ENCODE assay signal across 8 cellular contexts in genomic region chr13:46288570-46289259, GRCh38.
DNase-seq lines count a peak whose midpoint lies in the region; ATAC-seq, FAIRE-seq and TF ChIP-seq lines count a peak whose summit lies in the region.

No MANE protein-coding gene starts in this region.

- H3K27me3 Mint-ChIP-seq in activated T-helper 1 cell treated with anti-CD3 and anti-CD28 coated beads, Interleukin-12 subunit alpha, Interleukin-12 subunit beta, Interleukin-2, Interleukin-4 antibody, amounts not matched to agents 30 ng/mL and 10 ng/mL and 1 ng/mL, durations not matched to agents 14 hours and 24 hours and 36 hours (ENCODE audit: insufficient read depth), result peaks cover 5% of the 10 kb centered on the region

- H3K36me3 ChIP-seq in PC-9 (ENCODE audit: low read depth), result no peaks in the 10 kb centered on the region
- no peaks in the 10 kb centered on the region for H3K36me3 ChIP-seq in endothelial cell of umbilical vein (ENCODE audit: control insufficient read depth in 2 of 2, extremely low read depth in 1 of 2, insufficient read depth in 2 of 2, low read length in 2 of 2)
- no peaks in the 10 kb centered on the region for H3K36me3 ChIP-seq in neural cell (ENCODE audit: insufficient read depth, low read length)

- H3K27me3 ChIP-seq in PC-9 (ENCODE audit: insufficient read depth, low read depth) (no peaks in the 10 kb centered on the region), endothelial cell of umbilical vein (ENCODE audit: control insufficient read depth in 2 of 2, insufficient read depth in 2 of 2, low read length in 2 of 2) (no peaks in the 10 kb centered on the region), neural cell (ENCODE audit: insufficient read depth, low read depth, low read length) (no peaks in the 10 kb centered on the region)

- H3K9ac ChIP-seq in endothelial cell of umbilical vein (replicated peaks; ENCODE audit: extremely low read depth, insufficient read depth, low read length) (no peak overlapping the region), neural cell (ENCODE audit: low read length) (no peak overlapping the region)

- peaks cover 26% of the 10 kb centered on the region for H3K4me1 Mint-ChIP-seq in activated T-helper 1 cell treated with anti-CD3 and anti-CD28 coated beads, Interleukin-12 subunit alpha, Interleukin-12 subunit beta, Interleukin-2, Interleukin-4 antibody, amounts not matched to agents 30 ng/mL and 10 ng/mL and 1 ng/mL, durations not matched to agents 14 hours and 24 hours and 36 hours (ENCODE audit: low read depth)

- no peak for TF ChIP-seq EP300 in neural cell (conservative IDR thresholded peaks at IDR 0.05; ENCODE audit: poor library complexity, severe bottlenecking)

- dilution Hi-C loops in endothelial cell of umbilical vein (cut with MboI; ENCODE audit: extremely low pct_ligation_motif_present, low sequenced_read_pairs), result no loop called here

- H3K27ac ChIP-seq in PC-9, result no peak overlapping the region
- no peak overlapping the region for H3K27ac ChIP-seq in endothelial cell of umbilical vein (ENCODE audit: insufficient read depth, low read depth, low read length)
- no peak overlapping the region for H3K27ac ChIP-seq in neural cell (ENCODE audit: low read length)

- no peak overlapping the region for H3K4me3 Mint-ChIP-seq in activated T-helper 1 cell treated with anti-CD3 and anti-CD28 coated beads, Interleukin-12 subunit alpha, Interleukin-12 subunit beta, Interleukin-2, Interleukin-4 antibody, amounts not matched to agents 30 ng/mL and 10 ng/mL and 1 ng/mL, durations not matched to agents 14 hours and 24 hours and 36 hours

- no peak overlapping the region for H3K27ac Mint-ChIP-seq in activated T-helper 1 cell treated with anti-CD3 and anti-CD28 coated beads, Interleukin-12 subunit alpha, Interleukin-12 subunit beta, Interleukin-2, Interleukin-4 antibody, amounts not matched to agents 30 ng/mL and 10 ng/mL and 1 ng/mL, durations not matched to agents 14 hours and 24 hours and 36 hours

- BruUV-seq in PC-9 (replicated peaks; lab: Mats Ljungman, UMichigan) (no TSS peak), endothelial cell of umbilical vein (replicated peaks; lab: Mats Ljungman, UMichigan) (no TSS peak)

- CTCF ChIA-PET in PC-9 (lab: Charles Lee), result no interaction called here
- CTCF ChIA-PET in endothelial cell of umbilical vein (lab: Charles Lee), result interaction anchor here (1.0 to 2.8 kb wide), 9 partner anchors 10 to 162 kb away, joined by 3 to 12 read pairs (median 6); no protein-coding TSS in a partner anchor

- H3K9me1 ChIP-seq in endothelial cell of umbilical vein (replicated peaks; ENCODE audit: control insufficient read depth, extremely low read depth, insufficient read depth, low read length), result no peaks in the 10 kb centered on the region

- H4K20me1 ChIP-seq in PC-9 (ENCODE audit: insufficient read depth) (no peaks in the 10 kb centered on the region), endothelial cell of umbilical vein (replicated peaks; ENCODE audit: control insufficient read depth, extremely low read depth, insufficient read depth, low read length) (no peaks in the 10 kb centered on the region), neural cell (ENCODE audit: insufficient read depth) (no peaks in the 10 kb centered on the region)

- no peak overlapping the region for H3K4me3 ChIP-seq in AG10803 (ENCODE audit: low read length)
- no peak overlapping the region for H3K4me3 ChIP-seq in PC-9
- no peak overlapping the region for H3K4me3 ChIP-seq in endothelial cell of umbilical vein (replicated peaks in 1 of 3; ENCODE audit: insufficient read depth in 1 of 3, low read depth in 1 of 3, low read length in 3 of 3)
- H3K4me3 ChIP-seq in neural cell (ENCODE audit: low read length), result no peak overlapping the region

- intact Hi-C loops in PC-9 (cut with micrococcal nuclease; ENCODE audit: unreplicated experiment), result loop anchor here (2.0 kb wide), 2 partner anchors 128 to 482 kb away; no protein-coding TSS in a partner anchor
- intact Hi-C loops in endothelial cell of umbilical vein (cut with micrococcal nuclease), result loop anchor here (1.0 to 2.0 kb wide), 2 partner anchors 124 to 128 kb away; no protein-coding TSS in a partner anchor
- intact Hi-C loops in activated T-helper 1 cell treated with anti-CD3 and anti-CD28 coated beads, Interleukin-12 subunit alpha, Interleukin-12 subunit beta, Interleukin-2, Interleukin-4 antibody, amounts not matched to agents 30 ng/mL and 10 ng/mL and 1 ng/mL, durations not matched to agents 14 hours and 24 hours and 36 hours (cut with micrococcal nuclease), result loop anchor here (1.0 to 2.0 kb wide), 5 partner anchors 33 to 236 kb away; partner anchors contain the start of genes LRRC63 and ZC3H13

- TF ChIP-seq RAD21 in neural cell (conservative IDR thresholded peaks at IDR 0.05), result peak; percentile 59

- ATAC-seq in GM21528 (IDR thresholded peaks at IDR 0.05; ENCODE audit: low FRiP score, unreplicated experiment), result no peak

- no peaks in the 10 kb centered on the region for H3K9me3 ChIP-seq in PC-9 (ENCODE audit: insufficient read depth, low read depth)
- H3K9me3 ChIP-seq in endothelial cell of umbilical vein (replicated peaks; ENCODE audit: control insufficient read depth, insufficient read depth, low read length), result no peaks in the 10 kb centered on the region
- H3K9me3 ChIP-seq in neural cell (ENCODE audit: low read length), result no peaks in the 10 kb centered on the region

- H3K79me2 ChIP-seq in PC-9 (ENCODE audit: low read depth), result no peaks in the 10 kb centered on the region
- H3K79me2 ChIP-seq in endothelial cell of umbilical vein (ENCODE audit: control insufficient read depth, insufficient read depth, low read length), result no peaks in the 10 kb centered on the region
- H3K79me2 ChIP-seq in neural cell (replicated peaks; ENCODE audit: insufficient read depth, low read length), result no peaks in the 10 kb centered on the region

- POLR2A ChIA-PET in PC-9 (lab: Charles Lee; ENCODE audit: unreplicated experiment) (no interaction called here), endothelial cell of umbilical vein (lab: Charles Lee) (no interaction called here)

- TF ChIP-seq POLR2A in endothelial cell of umbilical vein (IDR thresholded peaks at IDR 0.05; ENCODE audit: low read depth, low read length), result no peak

- DNase-seq in AG10803 (ENCODE audit: low read depth), result peak; percentile 52
- peak; percentile 68 for DNase-seq in HT-29 (ENCODE audit: low spot score)
- DNase-seq in PC-9, result no peak
- DNase-seq in endothelial cell of umbilical vein (ENCODE audit: low read depth, low spot score), result peak; percentile 50
- no peak for DNase-seq in activated T-helper 1 cell treated with anti-CD3 and anti-CD28 coated beads, Interleukin-12 subunit alpha, Interleukin-12 subunit beta, Interleukin-2, Interleukin-4 antibody, amounts not matched to agents 30 ng/mL and 10 ng/mL and 1 ng/mL, durations not matched to agents 14 hours and 24 hours and 36 hours (ENCODE audit: low spot score)

- H3F3A ChIP-seq in PC-9 (ENCODE audit: insufficient read depth, low read depth), result no peaks in the 10 kb centered on the region
- no peaks in the 10 kb centered on the region for H3F3A ChIP-seq in neural cell (ENCODE audit: insufficient read depth, low read length, poor library complexity, severe bottlenecking)

- FAIRE-seq in endothelial cell of umbilical vein (lab: Jason Lieb, UNC), result peak; percentile 85

- no peaks in the 10 kb centered on the region for H3K9me3 Mint-ChIP-seq in activated T-helper 1 cell treated with anti-CD3 and anti-CD28 coated beads, Interleukin-12 subunit alpha, Interleukin-12 subunit beta, Interleukin-2, Interleukin-4 antibody, amounts not matched to agents 30 ng/mL and 10 ng/mL and 1 ng/mL, durations not matched to agents 14 hours and 24 hours and 36 hours

- no peaks in the 10 kb centered on the region for H3K4me1 ChIP-seq in PC-9 (replicated peaks; ENCODE audit: insufficient read depth)
- no peaks in the 10 kb centered on the region for H3K4me1 ChIP-seq in endothelial cell of umbilical vein (ENCODE audit: control insufficient read depth, extremely low read depth, insufficient read depth, low read length)

- TF ChIP-seq CTCF in AG10803 (conservative IDR thresholded peaks at IDR 0.05; ENCODE audit: low read length) (peak; percentile 89), GM12801 (IDR thresholded peaks at IDR 0.05; ENCODE audit: extremely low read depth, insufficient read length) (peak; percentile 55), PC-9 (conservative IDR thresholded peaks at IDR 0.05) (peak; percentile 84), endothelial cell of umbilical vein (IDR thresholded peaks at IDR 0.05; ENCODE audit: extremely low read depth in 1 of 2, insufficient read depth in 1 of 2, low read depth in 1 of 2, low read length in 2 of 2) (peak; percentile 55 to 73), neural cell (IDR thresholded peaks at IDR 0.05; ENCODE audit: poor library complexity, severe bottlenecking) (peak; percentile 68)

- H2AFZ ChIP-seq in PC-9, result no peak overlapping the region
- no peak overlapping the region for H2AFZ ChIP-seq in endothelial cell of umbilical vein (ENCODE audit: low read depth, low read length)
- no peak overlapping the region for H2AFZ ChIP-seq in neural cell (ENCODE audit: low read depth, low read length)

- H3K36me3 Mint-ChIP-seq in activated T-helper 1 cell treated with anti-CD3 and anti-CD28 coated beads, Interleukin-12 subunit alpha, Interleukin-12 subunit beta, Interleukin-2, Interleukin-4 antibody, amounts not matched to agents 30 ng/mL and 10 ng/mL and 1 ng/mL, durations not matched to agents 14 hours and 24 hours and 36 hours (ENCODE audit: low read depth), result no peaks in the 10 kb centered on the region

- H3K4me2 ChIP-seq in PC-9 (no peak overlapping the region), endothelial cell of umbilical vein (ENCODE audit: insufficient read depth, low read length) (no peak overlapping the region), neural cell (ENCODE audit: low read length) (no peak overlapping the region)

- H3K9me2 ChIP-seq in PC-9 (ENCODE audit: insufficient read depth) (no peaks in the 10 kb centered on the region), neural cell (ENCODE audit: insufficient read depth, low read length) (no peaks in the 10 kb centered on the region)

TF ChIP-seq in endothelial cell of umbilical vein, 7 proteins besides CTCF, POLR2A, EP300 and RAD21:
- TF ChIP-seq FOS (IDR thresholded peaks at IDR 0.05; ENCODE audit: borderline replicate concordance, insufficient read depth, low read length), result no peak
- no peak for TF ChIP-seq GATA2 (IDR thresholded peaks at IDR 0.05; ENCODE audit: insufficient read depth, insufficient read length, low read depth, low read length)

TF ChIP-seq in neural cell, 6 proteins besides CTCF, POLR2A, EP300 and RAD21:
- no peak for TF ChIP-seq TAF1 (IDR thresholded peaks at IDR 0.05; ENCODE audit: low read depth)
- peak; percentile 53 for TF ChIP-seq SMC3 (conservative IDR thresholded peaks at IDR 0.05; ENCODE audit: poor library complexity)
TF ChIP-seq in neural cell: peak in this region for 1.

Comparison
In these comparisons a context has a peak if more than half of its experiments do, and no peak if none do; other contexts are left out.
1. DNase-seq: peak in AG10803 (single experiment), HT-29 (single experiment) and endothelial cell of umbilical vein (single experiment); none in PC-9 (0 of 2) and activated T-helper 1 cell treated with anti-CD3 and anti-CD28 coated beads, Interleukin-12 subunit alpha, Interleukin-12 subunit beta, Interleukin-2, Interleukin-4 antibody, amounts not matched to agents 30 ng/mL and 10 ng/mL and 1 ng/mL, durations not matched to agents 14 hours and 24 hours and 36 hours (single experiment).
2. Peak in every context shown above with its lines, with median percentiles within 50 percentile points of each other: CTCF ChIP-seq.